In the genomic region with DNA sequence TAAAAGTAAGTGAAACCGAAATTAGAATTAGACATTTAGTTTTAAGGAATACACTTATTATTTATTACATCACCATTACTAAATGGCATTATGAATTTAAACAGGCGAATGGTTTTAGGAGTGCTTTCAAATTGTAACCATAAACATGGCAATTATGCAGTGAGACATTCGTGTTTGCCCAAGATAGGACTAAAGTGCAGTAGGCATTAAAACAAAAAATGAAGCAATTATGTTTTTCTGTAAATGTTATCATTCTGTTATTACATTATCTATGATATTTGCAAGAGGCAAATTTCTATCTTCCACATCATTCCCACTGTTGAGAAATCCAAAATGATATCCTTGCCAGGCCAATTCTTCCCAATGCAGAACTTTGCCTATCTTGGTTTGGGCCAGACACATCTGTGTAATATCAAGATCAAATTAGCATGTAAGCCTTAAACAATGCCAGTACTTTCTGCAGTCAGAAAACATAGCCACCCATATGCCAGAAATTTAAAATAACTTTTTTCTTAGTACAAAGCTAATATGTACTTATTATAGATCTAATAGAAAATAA, we compare ENCODE assay signal across 23 cellular contexts.
"Had no signal": no experiment of that assay in that cellular context is flagged by ENCODE, and none has a peak within 500 bp of the region (broad histone marks: within the 10 kb centered on the region; RNA-seq: fewer than 3 reads in every experiment).

No MANE protein-coding gene starts in this region.

- H3K9me3 ChIP-seq: prostate gland had no signal

- H3K4me3 ChIP-seq: esophagus squamous epithelium, lung, neural progenitor cell, ovary, prostate gland, right atrium auricular region, upper lobe of right lung had no signal

- DNase-seq: activated B cell treated with CpG ODN at 0.5 μM for 24 hours; activated CD4-positive, alpha-beta T cell treated with anti-CD3 and anti-CD28 coated beads for 36 hours; activated CD4-positive, alpha-beta T cell treated with anti-CD3 and anti-CD28 coated beads, Interleukin-2, amount 50 U/mL, for 4 hours; activated CD8-positive, alpha-beta memory T cell treated with anti-CD3 and anti-CD28 coated beads, Interleukin-2, amount 50 U/mL, for 48 hours; activated naive CD4-positive, alpha-beta T cell; activated T-cell treated with anti-CD3 and anti-CD28 coated beads, Interleukin-2, amount 50 U/mL, for 4 hours; amygdala; cerebellar nuclear complex; cortex of kidney; endodermal cell; esophagus squamous epithelium; kidney; naive thymus-derived CD4-positive, alpha-beta T cell; ovary; stimulated activated CD4-positive, alpha-beta T cell treated with anti-CD3 and anti-CD28 coated beads, Interleukin-4, amount 100 ng/mL, for 24 hours; stimulated activated naive CD4-positive, alpha-beta T cell treated with Interleukin-2 at 50 U/mL for 16 hours; SW 1271; T-helper 17 cell; upper lobe of right lung had no signal

- H2AFZ ChIP-seq: neural progenitor cell had no signal

- H3K27ac ChIP-seq: esophagus squamous epithelium, neural progenitor cell, ovary, prostate gland, right atrium auricular region, upper lobe of right lung had no signal

- H3K27me3 ChIP-seq: esophagus squamous epithelium, neural progenitor cell, ovary, right atrium auricular region, upper lobe of right lung had no signal

- H3K4me2 ChIP-seq: neural progenitor cell had no signal

- H3K9ac ChIP-seq: neural progenitor cell had no signal

- H3K4me1 ChIP-seq: esophagus squamous epithelium, neural progenitor cell, prostate gland, right atrium auricular region, upper lobe of right lung had no signal

- ATAC-seq: activated CD4-positive, alpha-beta T cell treated with anti-CD3 and anti-CD28 coated beads for 36 hours; activated T-cell treated with anti-CD3 and anti-CD28 coated beads, Interleukin-2, amount 50 U/mL, for 4 hours; naive thymus-derived CD4-positive, alpha-beta T cell; T-helper 17 cell; upper lobe of right lung had no signal

- H3K36me3 ChIP-seq: esophagus squamous epithelium, ovary, prostate gland, right atrium auricular region, upper lobe of right lung had no signal
